ENCODE assay signal across 13 cellular contexts in the genomic region with DNA sequence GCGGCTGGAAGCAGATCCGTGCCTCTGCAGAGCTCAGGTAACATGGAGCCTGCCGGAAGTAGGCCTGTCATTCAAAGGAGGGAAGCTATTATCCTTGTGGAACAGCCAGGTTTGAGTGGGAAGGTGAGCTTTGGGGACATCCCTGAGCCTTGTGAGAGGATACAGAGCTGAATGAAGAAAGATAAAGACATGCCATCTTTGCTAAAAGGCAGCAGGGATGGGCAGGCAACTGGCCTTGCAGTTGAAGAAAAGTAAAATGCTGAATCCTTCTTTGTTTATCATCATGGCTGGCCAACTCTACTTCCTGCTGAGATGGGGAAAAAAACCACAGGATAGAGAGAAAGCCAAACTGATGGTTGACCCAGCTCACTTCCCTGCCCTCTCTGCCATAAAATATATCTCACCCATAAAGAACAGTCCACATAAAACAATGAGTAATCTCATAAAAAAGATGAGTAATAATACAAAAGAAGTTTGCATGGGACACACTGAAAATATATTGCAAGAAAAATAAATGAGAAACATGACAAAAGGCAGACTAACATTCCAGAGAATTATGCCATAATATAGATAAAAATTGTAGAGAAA.
A peak's percentile ranks its signal among the peaks of the same experiment; 100 is the strongest.
DNase-seq lines count a peak whose midpoint lies in the region; ATAC-seq and TF ChIP-seq lines count a peak whose summit lies in the region.
"Had no signal": no experiment of that assay in that cellular context is flagged by ENCODE, and none has a peak within 500 bp of the region (broad histone marks: within the 10 kb centered on the region; RNA-seq: fewer than 3 reads in every experiment).

No MANE protein-coding gene starts in this region.

- no peak for TF ChIP-seq CTCF in cardiac fibroblast (IDR thresholded peaks at IDR 0.05; ENCODE audit: low read depth, low read length)

- DNase-seq in Daoy (ENCODE audit: low read depth): peak; percentile 82
- peak; percentile 24 for DNase-seq in MV-4-11 (lab: John Stamatoyannopoulos, UW)
- peak; percentile 72 to 80 for DNase-seq in cardiac fibroblast (ENCODE audit: low read depth in 2 of 2)
- peak; percentile 65 for DNase-seq in myocyte (ENCODE audit: low read depth)
- no peak for DNase-seq in GF-D8 (lab: John Stamatoyannopoulos, UW)
- no peak for DNase-seq in HuH-7 (ENCODE audit: low spot score)
- DNase-seq: central memory CD4-positive, alpha-beta T cell; hypothalamus; NCI-H2171 treated with DMSO at 0.1 percent for 48 hours; stimulated activated CD4-positive, alpha-beta T cell treated with anti-CD3 and anti-CD28 coated beads, Interleukin-4, amount 100 ng/mL, for 1 hour had no signal

- ATAC-seq in GM18909 (IDR thresholded peaks at IDR 0.05; ENCODE audit: poor library complexity, unreplicated experiment) (no peak), HG03354 (IDR thresholded peaks at IDR 0.05; ENCODE audit: poor library complexity, severe bottlenecking, unreplicated experiment) (no peak)

- no peak overlapping the region for H3K4me3 ChIP-seq in cardiac fibroblast (replicated peaks in 1 of 2; ENCODE audit: low read depth in 2 of 2, low read length in 2 of 2)
- H3K4me3 ChIP-seq: HAP-1 had no signal

Comparison
In these comparisons a context has a peak if more than half of its experiments do, and no peak if none do; other contexts are left out.
1. DNase-seq: peak in Daoy (single experiment), MV-4-11 (single experiment), cardiac fibroblast (2 of 2) and myocyte (single experiment); none in GF-D8 (single experiment) and HuH-7 (single experiment).